In genomic region chr22:26326803-26327202, GRCh38 we compare ENCODE assay signal across 35 cellular contexts.
"Had no signal": no experiment of that assay in that cellular context is flagged by ENCODE, and none has a peak within 500 bp of the region (broad histone marks: within the 10 kb centered on the region; RNA-seq: fewer than 3 reads in every experiment).

No MANE protein-coding gene starts in this region.

- H3K4me3 ChIP-seq: MG63, PC-9 had no signal

- H3K9me3 ChIP-seq: MG63 had no signal

- H3K4me2 ChIP-seq: PC-9 had no signal

- H3K36me3 ChIP-seq: brain microvascular endothelial cell, MG63 had no signal

- H2AFZ ChIP-seq: PC-9 had no signal

- H3K27ac ChIP-seq: brain microvascular endothelial cell, PC-9, RWPE1, VCaP had no signal

- DNase-seq: activated B cell treated with CpG ODN at 0.5 μM for 24 hours; activated CD4-positive, alpha-beta memory T cell treated with anti-CD3 and anti-CD28 coated beads, Interleukin-2, amount 10 ng/mL, durations not matched to agents 7 days and 5 days; activated CD4-positive, alpha-beta T cell treated with anti-CD3 and anti-CD28 coated beads for 4 hours; activated CD4-positive, alpha-beta T cell treated with anti-CD3 and anti-CD28 coated beads, Interleukin-2, amount 50 U/mL, for 1 hour; activated CD4-positive, CD25-positive, alpha-beta regulatory T cell treated with anti-CD3 and anti-CD28 coated beads, Interleukin-2, amount 50 U/mL, for 72 hours; activated CD8-positive, alpha-beta memory T cell treated with anti-CD3 and anti-CD28 coated beads for 24 hours; activated CD8-positive, alpha-beta memory T cell treated with anti-CD3 and anti-CD28 coated beads, Interleukin-2, amount 10 ng/mL, durations not matched to agents 7 days and 5 days; activated CD8-positive, alpha-beta memory T cell treated with anti-CD3 and anti-CD28 coated beads, Interleukin-2, amount 50 U/mL, for 48 hours; activated effector memory CD4-positive, alpha-beta T cell treated with Interleukin-2 at 50 U/mL for 16 hours; activated naive CD4-positive, alpha-beta T cell treated with anti-CD3 and anti-CD28 coated beads, Interleukin-2, amount 10 ng/mL, durations not matched to agents 7 days and 5 days; activated naive CD8-positive, alpha-beta T cell treated with anti-CD3 and anti-CD28 coated beads, Interleukin-2, amount 50 U/mL, for 24 hours; activated T-cell treated with anti-CD3 and anti-CD28 coated beads, Interleukin-2, amount 50 U/mL, for 48 hours; anterior cingulate cortex; brain microvascular endothelial cell; central memory CD4-positive, alpha-beta T cell; Kasumi-1; MG63; NCI-H1048; NCI-H1417; NCI-H146; NCI-H187; NCI-H2107; NCI-H2171; NCI-H226; NCI-H446 treated with DMSO at 0.1 percent for 48 hours; NCI-H524; NCI-H69; NCI-H82; NK-92 treated with Interleukin-12 subunit alpha and Interleukin-12 subunit beta, amount 100 ng/mL, for 24 hours; PC-9; SW 1271; T-helper 1 cell; T-helper 9 cell had no signal

- H3K27me3 ChIP-seq: brain microvascular endothelial cell, MG63 had no signal
